ENCODE assay signal across 21 cellular contexts in genomic region chr12:115623764-115624334, GRCh38.
DNase-seq lines count a peak whose midpoint lies in the region; ATAC-seq and TF ChIP-seq lines count a peak whose summit lies in the region.
"Had no signal": no experiment of that assay in that cellular context is flagged by ENCODE, and none has a peak within 500 bp of the region (broad histone marks: within the 10 kb centered on the region; RNA-seq: fewer than 3 reads in every experiment).

No MANE protein-coding gene starts in this region.

- no CpG with 5 or more reads among the region's 18 CpGs for WGBS in H9 (ENCODE audit: extremely low coverage, insufficient read length, low lambda C conversion rate)

- peak; percentile 68 to 82 for ATAC-seq in left cardiac atrium
- ATAC-seq in HG03196 (IDR thresholded peaks at IDR 0.05; ENCODE audit: unreplicated experiment), result no peak
- no peak for ATAC-seq in GM21528 (IDR thresholded peaks at IDR 0.05; ENCODE audit: low FRiP score, unreplicated experiment)
- no peak for ATAC-seq in stimulated activated naive CD8-positive, alpha-beta T cell treated with anti-CD3 and anti-CD28 coated beads, Interleukin-15, amount 100 ng/mL, for 72 hours

- no peaks in the 10 kb centered on the region for H3K27me3 ChIP-seq in H9 (ENCODE audit: insufficient read depth, low read length)
- H3K27me3 ChIP-seq: suprapubic skin had no signal

- TF ChIP-seq CTCF in H9 (conservative IDR thresholded peaks at IDR 0.05) (no peak), nephron progenitor cell (IDR thresholded peaks at IDR 0.05) (no peak)

- H3K79me2 ChIP-seq in H9 (ENCODE audit: insufficient read depth, low read length), result no peaks in the 10 kb centered on the region

- intact Hi-C loops in left cardiac atrium (cut with DNase I), result no loop called here

- no peak overlapping the region for H2BK5ac ChIP-seq in H9 (ENCODE audit: insufficient read length, low read length)

- peaks cover 3% of the 10 kb centered on the region for H3K9me3 ChIP-seq in H9 (ENCODE audit: control insufficient read depth, low read depth, low read length)
- H3K9me3 ChIP-seq: HAP-1, suprapubic skin had no signal

- H2BK12ac ChIP-seq in H9 (ENCODE audit: insufficient read length, low read depth, low read length), result no peak overlapping the region

- H2BK20ac ChIP-seq in H9 (ENCODE audit: low read depth, low read length, poor library complexity, severe bottlenecking), result no peak overlapping the region

- no peak overlapping the region for H2BK120ac ChIP-seq in H9 (ENCODE audit: low read depth, low read length, poor library complexity, severe bottlenecking)

- no peak overlapping the region for H2AFZ ChIP-seq in H9 (ENCODE audit: low read length)

- no peaks in the 10 kb centered on the region for H3K23me2 ChIP-seq in H9 (ENCODE audit: insufficient read length, low read depth, low read length, poor library complexity, severe bottlenecking)

- H3K27ac Mint-ChIP-seq in H9 (0 out of 7 replicates have a peak overlapping the region, but pooled peaks of 1 of the 3 experiments have one; percentile 44), nephron progenitor cell (no peak overlapping the region)
- no peak overlapping the region for H3K27ac Mint-ChIP-seq in stimulated activated naive CD8-positive, alpha-beta T cell treated with anti-CD3 and anti-CD28 coated beads, Interleukin-15, amount 100 ng/mL, for 72 hours
- H3K27ac Mint-ChIP-seq: CD4-positive, CD25-positive, alpha-beta regulatory T cell; T-helper 2 cell treated with Interferon-gamma antibody and Interleukin-4, amounts not matched to agents 5 μg/mL and 100 μg/mL, for 36 hours had no signal

- no peak overlapping the region for H2BK15ac ChIP-seq in H9 (ENCODE audit: low read depth, low read length)

- H3K14ac ChIP-seq in H9 (ENCODE audit: insufficient read depth, low read length), result no peak overlapping the region

- H3K4me1 ChIP-seq in H9 (ENCODE audit: insufficient read depth, low read length), result peaks cover 2% of the 10 kb centered on the region; the same call in 1 of the 2 replicates
- H3K4me1 ChIP-seq: HAP-1, suprapubic skin had no signal

- peaks cover 5% of the 10 kb centered on the region for H3K27me3 Mint-ChIP-seq in H9 (ENCODE audit: low read depth)
- peaks cover 12% of the 10 kb centered on the region for H3K27me3 Mint-ChIP-seq in nephron progenitor cell (ENCODE audit: low read depth, poor library complexity)
- H3K27me3 Mint-ChIP-seq in stimulated activated naive CD8-positive, alpha-beta T cell treated with anti-CD3 and anti-CD28 coated beads, Interleukin-15, amount 100 ng/mL, for 72 hours, result peaks cover 17% of the 10 kb centered on the region

- H3K9ac ChIP-seq in H9 (ENCODE audit: extremely low read depth, insufficient read length, low read length), result no peak overlapping the region

- H4K91ac ChIP-seq in H9 (ENCODE audit: insufficient read length, low read depth, low read length), result no peak overlapping the region

- H2AK5ac ChIP-seq in H9 (ENCODE audit: insufficient read length, low read length), result no peak overlapping the region

- H3K4me1 Mint-ChIP-seq in H9 (peaks cover 8 to 11% of the 10 kb centered on the region in 2 experiments), nephron progenitor cell (peaks cover 7% of the 10 kb centered on the region)
- H3K4me1 Mint-ChIP-seq in stimulated activated naive CD8-positive, alpha-beta T cell treated with anti-CD3 and anti-CD28 coated beads, Interleukin-15, amount 100 ng/mL, for 72 hours, result no peaks in the 10 kb centered on the region
- H3K4me1 Mint-ChIP-seq: CD4-positive, CD25-positive, alpha-beta regulatory T cell had no signal

- no peak overlapping the region for H3K4me2 ChIP-seq in H9 (ENCODE audit: insufficient read depth, insufficient read length, low read length)

- 0 out of 7 replicates have a peak, but pooled peaks cover 0 to 6% (median 0%) of the 10 kb centered on the region in 3 experiments for H3K36me3 Mint-ChIP-seq in H9 (ENCODE audit: insufficient read depth in 1 of 3, low read depth in 3 of 3)
- H3K36me3 Mint-ChIP-seq in nephron progenitor cell (ENCODE audit: low read depth), result no peaks in the 10 kb centered on the region
- H3K36me3 Mint-ChIP-seq: CD4-positive, CD25-positive, alpha-beta regulatory T cell had no signal

- H4K5ac ChIP-seq in H9 (ENCODE audit: insufficient read length, low read depth, low read length), result no peak overlapping the region

- no peak overlapping the region for H3K27ac ChIP-seq in H9 (ENCODE audit: insufficient read length, low read depth, low read length)
- H3K27ac ChIP-seq: skin epidermis, suprapubic skin had no signal

- H3K79me1 ChIP-seq in H9 (ENCODE audit: insufficient read depth, low read depth, low read length, poor library complexity, severe bottlenecking), result no peaks in the 10 kb centered on the region

- H3K23ac ChIP-seq in H9 (ENCODE audit: insufficient read length, low read depth, low read length), result no peak overlapping the region

- DNase-seq in H9, result peak; percentile 71
- DNase-seq in astrocyte of the hippocampus (ENCODE audit: low read depth, low spot score), result peak; percentile 11
- peak; percentile 61 for DNase-seq in left cardiac atrium
- peak; percentile 14 for DNase-seq in nephron progenitor cell
- no peak for DNase-seq in NCI-H446 (lab: John Stamatoyannopoulos, UW)
- DNase-seq in stimulated activated naive CD8-positive, alpha-beta T cell treated with anti-CD3 and anti-CD28 coated beads, Interleukin-15, amount 100 ng/mL, for 72 hours, result no peak
- DNase-seq: ACHN; activated CD4-positive, CD25-positive, alpha-beta regulatory T cell; activated effector memory CD4-positive, alpha-beta T cell treated with anti-CD3 and anti-CD28 coated beads, Interleukin-2, amount 50 U/mL, for 16 hours; amygdala; CD4-positive, CD25-positive, alpha-beta regulatory T cell; DMS79; midbrain; NCI-H226; SIG-M5 had no signal

- no peak overlapping the region for H4K8ac ChIP-seq in H9 (replicated peaks; ENCODE audit: insufficient read length, low read depth, low read length)

- H3T11ph ChIP-seq in H9 (ENCODE audit: low read length), result no peak overlapping the region

- H3K4me3 Mint-ChIP-seq in H9, result no peak overlapping the region
- no peak overlapping the region for H3K4me3 Mint-ChIP-seq in nephron progenitor cell
- H3K4me3 Mint-ChIP-seq in stimulated activated naive CD8-positive, alpha-beta T cell treated with anti-CD3 and anti-CD28 coated beads, Interleukin-15, amount 100 ng/mL, for 72 hours, result no peak overlapping the region
- H3K4me3 Mint-ChIP-seq: CD4-positive, CD25-positive, alpha-beta regulatory T cell; T-helper 2 cell treated with Interferon-gamma antibody and Interleukin-4, amounts not matched to agents 5 μg/mL and 100 μg/mL, for 36 hours had no signal

- H3K9me3 Mint-ChIP-seq in H9 (peaks cover 3 to 5% of the 10 kb centered on the region in 2 experiments; a peak in 3 of 5 replicates), nephron progenitor cell (peaks cover 9% of the 10 kb centered on the region)
- no peaks in the 10 kb centered on the region for H3K9me3 Mint-ChIP-seq in stimulated activated naive CD8-positive, alpha-beta T cell treated with anti-CD3 and anti-CD28 coated beads, Interleukin-15, amount 100 ng/mL, for 72 hours
- H3K9me3 Mint-ChIP-seq: T-helper 2 cell treated with Interferon-gamma antibody and Interleukin-4, amounts not matched to agents 5 μg/mL and 100 μg/mL, for 36 hours had no signal

- no peak overlapping the region for H3K56ac ChIP-seq in H9 (ENCODE audit: insufficient read length, low read depth, low read length)

- no peak overlapping the region for H3K18ac ChIP-seq in H9 (ENCODE audit: insufficient read length, low read depth, low read length)

- no peak overlapping the region for H3K4ac ChIP-seq in H9 (ENCODE audit: low read depth, low read length)

- H4K20me1 ChIP-seq in H9 (ENCODE audit: control insufficient read depth, insufficient read depth, insufficient read length), result no peaks in the 10 kb centered on the region

Comparison
In these comparisons a context has a peak if more than half of its experiments do, and no peak if none do; other contexts are left out.
1. DNase-seq: peak in H9 (single experiment), astrocyte of the hippocampus (single experiment), left cardiac atrium (single experiment) and nephron progenitor cell (single experiment); none in NCI-H446 (0 of 2) and stimulated activated naive CD8-positive, alpha-beta T cell treated with anti-CD3 and anti-CD28 coated beads, Interleukin-15, amount 100 ng/mL, for 72 hours (0 of 2).
2. ATAC-seq: peak in left cardiac atrium (2 of 2); none in HG03196 (single experiment), GM21528 (single experiment) and stimulated activated naive CD8-positive, alpha-beta T cell treated with anti-CD3 and anti-CD28 coated beads, Interleukin-15, amount 100 ng/mL, for 72 hours (single experiment).